In the genomic region with DNA sequence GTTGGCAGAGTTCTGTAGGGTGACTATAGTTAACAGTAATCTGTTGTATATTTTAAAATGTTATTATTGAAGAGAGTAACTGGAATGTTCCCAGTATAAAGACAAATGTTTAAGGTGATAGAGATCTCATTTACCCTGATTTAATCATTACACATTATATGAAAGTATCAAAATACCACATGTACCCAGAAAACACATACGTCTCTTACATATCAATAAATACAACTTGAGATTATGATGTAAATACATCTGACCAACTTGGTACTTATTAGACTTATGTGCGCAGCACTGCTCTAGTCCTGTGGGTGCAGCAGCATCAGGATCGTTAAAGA, we compare ENCODE assay signal across 8 cellular contexts. TPM values are rescaled to one million over a fixed set of nuclear protein-coding genes. Genes with fewer than 3 reads are reported as not detected.
DNase-seq lines count a peak whose midpoint lies in the region; ATAC-seq and TF ChIP-seq lines count a peak whose summit lies in the region.

No MANE protein-coding gene starts in this region.

- H2BK120ac ChIP-seq in mesendoderm (ENCODE audit: low read depth, low read length) = no peak overlapping the region

- H2BK15ac ChIP-seq in mesendoderm (replicated peaks; ENCODE audit: low read depth) = no peak overlapping the region

- H3K9me3 Mint-ChIP-seq in brain = peaks cover 0 to 5% (median 0%) of the 10 kb centered on the region in 5 experiments

- no peak overlapping the region for H2BK5ac ChIP-seq in mesendoderm (ENCODE audit: low read length)

- peak overlapping the region; percentile 98 to 100 (median 99) for H3K4me3 Mint-ChIP-seq in brain

- H3K36me3 ChIP-seq in cardiac muscle cell (peaks cover 19% of the 10 kb centered on the region), mesendoderm (ENCODE audit: control insufficient read depth, insufficient read depth, low read length) (peaks cover 3% of the 10 kb centered on the region), upper lobe of right lung (peaks cover 30% of the 10 kb centered on the region)

- peaks cover 7% of the 10 kb centered on the region for H3K27me3 Mint-ChIP-seq in brain

- H3K9me3 ChIP-seq in cardiac muscle cell (ENCODE audit: low read depth) (no peaks in the 10 kb centered on the region), upper lobe of right lung (no peaks in the 10 kb centered on the region)

- no peak overlapping the region for H2AK5ac ChIP-seq in mesendoderm (ENCODE audit: low read length)

- peak overlapping the region; percentile 90 for H3K9ac ChIP-seq in mesendoderm (ENCODE audit: low read length)

- peaks cover 9% of the 10 kb centered on the region for H3K4me1 ChIP-seq in cardiac muscle cell (ENCODE audit: low read depth)
- peaks cover 2% of the 10 kb centered on the region for H3K4me1 ChIP-seq in mesendoderm (ENCODE audit: control insufficient read depth, low read depth, low read length)
- peaks cover 17% of the 10 kb centered on the region for H3K4me1 ChIP-seq in upper lobe of right lung

- H3K27me3 ChIP-seq in cardiac muscle cell (no peaks in the 10 kb centered on the region), mesendoderm (ENCODE audit: insufficient read depth, low read length, poor library complexity) (no peaks in the 10 kb centered on the region), upper lobe of right lung (no peaks in the 10 kb centered on the region)

- H3K56ac ChIP-seq in mesendoderm (ENCODE audit: low read length) = peak overlapping the region; percentile 96

- peaks cover 17% of the 10 kb centered on the region for H3K79me2 ChIP-seq in mesendoderm (ENCODE audit: control insufficient read depth, insufficient read depth, low read length)

- no peak overlapping the region for H3K23ac ChIP-seq in mesendoderm (ENCODE audit: low read length)

- H3K4ac ChIP-seq in mesendoderm (ENCODE audit: low read depth, low read length) = peak overlapping the region; percentile 95

- no peak overlapping the region for H4K5ac ChIP-seq in mesendoderm (ENCODE audit: low read length)

- TF ChIP-seq CTCF in cardiac muscle cell (IDR thresholded peaks at IDR 0.05; ENCODE audit: low read depth, low read length) (no peak), brain (conservative IDR thresholded peaks at IDR 0.05) (no peak), upper lobe of right lung (IDR thresholded peaks at IDR 0.05) (no peak)

- peaks cover 5% of the 10 kb centered on the region for H3K79me1 ChIP-seq in mesendoderm (ENCODE audit: low read length)

- H3K27ac ChIP-seq in cardiac muscle cell (peak overlapping the region; percentile 86), mesendoderm (ENCODE audit: low read depth, low read length) (peak overlapping the region; percentile 81), upper lobe of right lung (peak overlapping the region; percentile 94)

- ATAC-seq in left ventricle myocardium superior (no peak), upper lobe of right lung (no peak), HG02623 (IDR thresholded peaks at IDR 0.05; ENCODE audit: unreplicated experiment) (no peak), HG03442 (IDR thresholded peaks at IDR 0.05; ENCODE audit: unreplicated experiment) (no peak)

- DNase-seq in cardiac muscle cell (ENCODE audit: low read depth in 1 of 2, low spot score in 1 of 2) (no peak), left ventricle myocardium superior (no peak), mesendoderm (no peak), upper lobe of right lung (no peak), MV-4-11 (lab: John Stamatoyannopoulos, UW) (no peak)

- H3K4me2 ChIP-seq in mesendoderm (ENCODE audit: low read length) = peak overlapping the region; percentile 6

- H3K36me3 Mint-ChIP-seq in brain = peaks cover 26% of the 10 kb centered on the region

- H3K4me1 Mint-ChIP-seq in brain = peaks cover 59% of the 10 kb centered on the region

- intact Hi-C loops in left ventricle myocardium superior (cut with micrococcal nuclease) = no loop called here
- intact Hi-C loops in upper lobe of right lung (cut with DNase I) = no loop called here

- H3K4me3 ChIP-seq in cardiac muscle cell (peak overlapping the region; percentile 80), mesendoderm (ENCODE audit: low read length) (peak overlapping the region; percentile 76), upper lobe of right lung (peak overlapping the region; percentile 84)

- peak overlapping the region; percentile 99 to 100 (median 99) for H3K27ac Mint-ChIP-seq in brain

- H3K18ac ChIP-seq in mesendoderm (ENCODE audit: low read length) = peak overlapping the region; percentile 88

- WGBS in mesendoderm (ENCODE audit: extremely low coverage, insufficient coverage, low lambda C conversion rate) = 100% methylated on average over 1 of the region's 3 CpGs

- no peak overlapping the region for H4K8ac ChIP-seq in mesendoderm (ENCODE audit: low read depth, low read length)

RNA-seq across cellular contexts. Expression of gene PARK7, which starts 0.7 kb away (rescaled TPM):
- total RNA-seq in cardiac muscle cell (199 and 241 TPM in 2 replicates), left ventricle myocardium superior (335 TPM), upper lobe of right lung (184 TPM)
- polyA plus RNA-seq in cardiac muscle cell (494 and 603 TPM in 2 replicates), brain (ENCODE audit: insufficient read depth, low read depth, low replicate concordance) (495 TPM)
- polyA plus RNA-seq in mesendoderm (2013, experiment 1 of 2) = 277 TPM
- 273 TPM for polyA plus RNA-seq in mesendoderm (2013, experiment 2 of 2)

RNA-seq across cellular contexts. Expression of gene TNFRSF9, which starts 20.2 kb away (rescaled TPM):
- 0.14 TPM in 1 of 2 replicates, not detected in the other for total RNA-seq in cardiac muscle cell
- polyA plus RNA-seq in cardiac muscle cell = 0.52 TPM in 1 of 2 replicates, not detected in the other
- not detected for total RNA-seq in left ventricle myocardium superior
- not detected for polyA plus RNA-seq in brain (ENCODE audit: insufficient read depth, low read depth, low replicate concordance)
- 0.07 TPM for polyA plus RNA-seq in mesendoderm (2013, experiment 1 of 2)
- 0.07 TPM for polyA plus RNA-seq in mesendoderm (2013, experiment 2 of 2)
- 0.49 TPM for total RNA-seq in upper lobe of right lung
